28 cellular contexts compared by ENCODE assay signal in the genomic region with DNA sequence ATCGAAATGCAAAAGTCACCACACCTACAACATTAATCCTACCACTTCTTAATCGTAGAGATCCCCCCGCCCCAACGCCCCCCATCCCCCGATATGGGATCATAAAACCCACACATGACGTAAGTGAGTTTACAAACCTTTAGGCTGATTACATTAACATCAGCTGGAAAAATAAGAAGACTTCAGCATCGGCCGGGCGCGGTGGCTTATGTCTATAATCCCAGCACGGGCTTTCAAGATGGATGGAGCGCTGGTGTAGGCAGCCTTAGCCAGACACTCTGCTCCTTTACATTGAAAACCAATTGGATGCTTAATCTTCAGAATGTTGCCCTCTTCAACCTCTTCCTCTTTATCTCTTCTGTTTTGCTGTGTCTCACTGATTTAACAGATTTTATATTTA.
"Had no signal": no experiment of that assay in that cellular context is flagged by ENCODE, and none has a peak within 500 bp of the region (broad histone marks: within the 10 kb centered on the region; RNA-seq: fewer than 3 reads in every experiment).

No MANE protein-coding gene starts in this region.

- ATAC-seq: effector memory CD8-positive, alpha-beta T cell; esophagus mucosa; foreskin keratinocyte; gastrocnemius medialis; gastroesophageal sphincter; heart left ventricle; heart right ventricle had no signal

- H3K9me3 ChIP-seq: esophagus squamous epithelium, gastrocnemius medialis had no signal

- H3K27me3 ChIP-seq: dorsolateral prefrontal cortex, esophagus muscularis mucosa, esophagus squamous epithelium, foreskin keratinocyte, gastrocnemius medialis, gastroesophageal sphincter, heart left ventricle, heart right ventricle, hepatocyte had no signal

- H3K27ac ChIP-seq: coronary artery, dorsolateral prefrontal cortex, epithelial cell of prostate, esophagus muscularis mucosa, esophagus squamous epithelium, foreskin keratinocyte, gastrocnemius medialis, gastroesophageal sphincter, heart left ventricle, heart right ventricle, hepatocyte had no signal

- DNase-seq: cortex of kidney; dermis blood vessel endothelial cell; dorsolateral prefrontal cortex; effector CD4-positive, alpha-beta T cell; effector CD8-positive, alpha-beta T cell; effector memory CD4-positive, alpha-beta T cell; effector memory CD8-positive, alpha-beta T cell; endodermal cell; erythroblast; esophagus squamous epithelium; foreskin fibroblast; foreskin keratinocyte; foreskin melanocyte; gastrocnemius medialis; glutamatergic neuron; head of caudate nucleus; heart left ventricle; heart right ventricle; hippocampal formation had no signal

- H3K36me3 ChIP-seq: esophagus muscularis mucosa, esophagus squamous epithelium, gastrocnemius medialis, gastroesophageal sphincter, heart left ventricle, heart right ventricle had no signal

- H3K4me3 ChIP-seq: coronary artery, dorsolateral prefrontal cortex, esophagus muscularis mucosa, esophagus squamous epithelium, gastrocnemius medialis, gastroesophageal sphincter, heart left ventricle, heart right ventricle, hepatocyte had no signal

- FAIRE-seq: endometrium, endothelial cell of umbilical vein, frontal cortex had no signal
